In genomic region chr5:73280821-73281746, GRCh38 we compare ENCODE assay signal across 9 cellular contexts.
DNase-seq lines count a peak whose midpoint lies in the region; ATAC-seq and TF ChIP-seq lines count a peak whose summit lies in the region.
"Had no signal": no experiment of that assay in that cellular context is flagged by ENCODE, and none has a peak within 500 bp of the region (broad histone marks: within the 10 kb centered on the region; RNA-seq: fewer than 3 reads in every experiment).

No MANE protein-coding gene starts in this region.

- TF ChIP-seq CTCF in omental fat pad (IDR thresholded peaks at IDR 0.05) = no peak
- TF ChIP-seq CTCF in GM13977 (IDR thresholded peaks at IDR 0.05; ENCODE audit: extremely low read depth, insufficient read depth, missing control alignments) = no peak

- ATAC-seq in omental fat pad (ENCODE audit: low FRiP score) = peak; percentile 39
- no peak for ATAC-seq in GM21515 (IDR thresholded peaks at IDR 0.05; ENCODE audit: unreplicated experiment)
- ATAC-seq: mucosa of descending colon had no signal

- DNase-seq in Daoy (ENCODE audit: low read depth) = peak; percentile 90
- DNase-seq in NCI-H2107 (lab: John Stamatoyannopoulos, UW) = peak; percentile 33
- peak; percentile 70 for DNase-seq in brain pericyte (ENCODE audit: low read depth, low spot score)
- DNase-seq in omental fat pad (ENCODE audit: low spot score) = no peak
- DNase-seq in activated CD4-positive, alpha-beta T cell treated with anti-CD3 and anti-CD28 coated beads, Interleukin-2, amount 50 U/mL, for 4 hours = no peak
- no peak for DNase-seq in activated gamma-delta T cell treated with Interleukin-2 at 50 U/mL for 16 hours
- no peak for DNase-seq in GM13977 (ENCODE audit: low spot score)

- in situ Hi-C loops in GM13977 (cut with MboI; ENCODE audit: low pct_unique_long_range_greater_than_20kb, low sequenced_read_pairs, unreplicated experiment) = no loop called here

Comparison
In these comparisons a context has a peak if more than half of its experiments do, and no peak if none do; other contexts are left out.
1. DNase-seq: peak in Daoy (single experiment), NCI-H2107 (single experiment) and brain pericyte (single experiment); none in omental fat pad (single experiment), activated CD4-positive, alpha-beta T cell treated with anti-CD3 and anti-CD28 coated beads, Interleukin-2, amount 50 U/mL, for 4 hours (0 of 2), activated gamma-delta T cell treated with Interleukin-2 at 50 U/mL for 16 hours (single experiment) and GM13977 (single experiment).